16 cellular contexts compared by ENCODE assay signal in genomic region chr13:99264053-99264452, GRCh38. TPM values are rescaled to one million over a fixed set of nuclear protein-coding genes. Genes with fewer than 3 reads are reported as not detected.
DNase-seq lines count a peak whose midpoint lies in the region; ATAC-seq, FAIRE-seq and TF ChIP-seq lines count a peak whose summit lies in the region.
"Had no signal": no experiment of that assay in that cellular context is flagged by ENCODE, and none has a peak within 500 bp of the region (broad histone marks: within the 10 kb centered on the region; RNA-seq: fewer than 3 reads in every experiment).

No MANE protein-coding gene starts in this region.

- no peak overlapping the region for H3K27ac ChIP-seq in osteoblast (ENCODE audit: low read depth, low read length)
- H3K27ac ChIP-seq: parathyroid adenoma, upper lobe of left lung had no signal

- H3K27ac Mint-ChIP-seq in activated CD4-positive, alpha-beta T cell treated with anti-CD3 and anti-CD28 coated beads, Interleukin-2, amount 10 ng/mL, durations not matched to agents 7 days and 5 days = peak overlapping the region; percentile 52
- peak overlapping the region; percentile 82 for H3K27ac Mint-ChIP-seq in activated CD8-positive, alpha-beta T cell treated with anti-CD3 and anti-CD28 coated beads, Interleukin-2, amount 10 ng/mL, durations not matched to agents 7 days and 5 days

- POLR2A ChIA-PET in activated CD4-positive, alpha-beta T cell treated with anti-CD3 and anti-CD28 coated beads, Interleukin-2, amount 10 ng/mL, durations not matched to agents 7 days and 5 days (lab: Charles Lee) = no interaction called here
- POLR2A ChIA-PET in activated CD8-positive, alpha-beta T cell treated with anti-CD3 and anti-CD28 coated beads, Interleukin-2, amount 10 ng/mL, durations not matched to agents 7 days and 5 days (lab: Charles Lee) = interaction anchor here (0.8 to 5.0 kb wide), 3 partner anchors 46 to 88 kb away, joined by 3 to 40 read pairs (median 3); partner anchors contain the start of gene UBAC2

- no peaks in the 10 kb centered on the region for H3K79me2 ChIP-seq in osteoblast (ENCODE audit: insufficient read depth, low read length)
- H3K79me2 ChIP-seq: parathyroid adenoma had no signal

- TF ChIP-seq CTCF in osteoblast (IDR thresholded peaks at IDR 0.05; ENCODE audit: extremely low read depth, low read depth, low read length) = no peak

- H3K9me3 ChIP-seq in osteoblast (ENCODE audit: low read depth, low read length) = no peaks in the 10 kb centered on the region
- H3K9me3 ChIP-seq: upper lobe of left lung had no signal

- CTCF ChIA-PET in activated CD4-positive, alpha-beta T cell treated with anti-CD3 and anti-CD28 coated beads, Interleukin-2, amount 10 ng/mL, durations not matched to agents 7 days and 5 days (lab: Charles Lee) = interaction anchor here (0.8 to 5.9 kb wide), 5 partner anchors 11 to 173 kb away, joined by 3 to 41 read pairs (median 4); partner anchors contain the start of gene UBAC2
- CTCF ChIA-PET in activated CD8-positive, alpha-beta T cell treated with anti-CD3 and anti-CD28 coated beads, Interleukin-2, amount 10 ng/mL, durations not matched to agents 7 days and 5 days (lab: Charles Lee) = interaction anchor here (0.7 to 11.7 kb wide), 12 partner anchors 8 to 395 kb away, joined by 3 to 346 read pairs (median 7); partner anchors contain the start of genes GPR18 and UBAC2

- H3K4me2 ChIP-seq in osteoblast (ENCODE audit: insufficient read depth, low read length) = no peak overlapping the region

- H4K20me1 ChIP-seq in osteoblast (ENCODE audit: insufficient read depth, low read length) = peaks cover 11% of the 10 kb centered on the region

- no peak for FAIRE-seq in GM12891 (lab: Jason Lieb, UNC)
- FAIRE-seq: TTC549 had no signal

- peaks cover 70% of the 10 kb centered on the region for H3K4me1 Mint-ChIP-seq in activated CD4-positive, alpha-beta T cell treated with anti-CD3 and anti-CD28 coated beads, Interleukin-2, amount 10 ng/mL, durations not matched to agents 7 days and 5 days
- peaks cover 60% of the 10 kb centered on the region for H3K4me1 Mint-ChIP-seq in activated CD8-positive, alpha-beta T cell treated with anti-CD3 and anti-CD28 coated beads, Interleukin-2, amount 10 ng/mL, durations not matched to agents 7 days and 5 days (ENCODE audit: low read depth)

- H3K4me3 ChIP-seq in osteoblast (ENCODE audit: insufficient read depth, low read length) = no peak overlapping the region
- H3K4me3 ChIP-seq: upper lobe of left lung had no signal

- no peak overlapping the region for H3K4me3 Mint-ChIP-seq in activated CD4-positive, alpha-beta T cell treated with anti-CD3 and anti-CD28 coated beads, Interleukin-2, amount 10 ng/mL, durations not matched to agents 7 days and 5 days
- H3K4me3 Mint-ChIP-seq in activated CD8-positive, alpha-beta T cell treated with anti-CD3 and anti-CD28 coated beads, Interleukin-2, amount 10 ng/mL, durations not matched to agents 7 days and 5 days = no peak overlapping the region

- no peak overlapping the region for H2AFZ ChIP-seq in osteoblast (ENCODE audit: low read length)
- H2AFZ ChIP-seq: parathyroid adenoma had no signal

- no peaks in the 10 kb centered on the region for H3K27me3 Mint-ChIP-seq in activated CD4-positive, alpha-beta T cell treated with anti-CD3 and anti-CD28 coated beads, Interleukin-2, amount 10 ng/mL, durations not matched to agents 7 days and 5 days
- no peaks in the 10 kb centered on the region for H3K27me3 Mint-ChIP-seq in activated CD8-positive, alpha-beta T cell treated with anti-CD3 and anti-CD28 coated beads, Interleukin-2, amount 10 ng/mL, durations not matched to agents 7 days and 5 days (ENCODE audit: low read depth)

- no peak for TF ChIP-seq POLR2A in GM12891 (IDR thresholded peaks at IDR 0.05; ENCODE audit: low read depth, low read length)

- H3K9me3 Mint-ChIP-seq in activated CD4-positive, alpha-beta T cell treated with anti-CD3 and anti-CD28 coated beads, Interleukin-2, amount 10 ng/mL, durations not matched to agents 7 days and 5 days = no peaks in the 10 kb centered on the region
- H3K9me3 Mint-ChIP-seq in activated CD8-positive, alpha-beta T cell treated with anti-CD3 and anti-CD28 coated beads, Interleukin-2, amount 10 ng/mL, durations not matched to agents 7 days and 5 days (ENCODE audit: insufficient read depth) = no peaks in the 10 kb centered on the region

- peaks cover 5% of the 10 kb centered on the region for H3K4me1 ChIP-seq in osteoblast (ENCODE audit: insufficient read depth, low read length)
- H3K4me1 ChIP-seq: parathyroid adenoma had no signal

- DNase-seq in activated CD4-positive, alpha-beta T cell treated with anti-CD3 and anti-CD28 coated beads, Interleukin-2, amount 10 ng/mL, durations not matched to agents 7 days and 5 days = no peak
- DNase-seq in activated CD4-positive, alpha-beta T cell treated with anti-CD3 and anti-CD28 coated beads for 48 hours = no peak
- DNase-seq in KBM-7 (peak; percentile 55), osteoblast (ENCODE audit: insufficient read length, low spot score, missing footprints) (peak; percentile 4), GM12891 (ENCODE audit: insufficient read length, low spot score) (no peak), dedifferentiated amniotic fluid mesenchymal stem cell (ENCODE audit: extremely low spot score) (no peak)
- DNase-seq in activated CD8-positive, alpha-beta T cell treated with anti-CD3 and anti-CD28 coated beads, Interleukin-2, amount 10 ng/mL, durations not matched to agents 7 days and 5 days = no peak
- DNase-seq: DMS53, mesendoderm, NCI-H1417, upper lobe of left lung had no signal

- peak; percentile 57 for ATAC-seq in activated CD8-positive, alpha-beta T cell treated with anti-CD3 and anti-CD28 coated beads, Interleukin-2, amount 10 ng/mL, durations not matched to agents 7 days and 5 days
- no peak for ATAC-seq in HG02970 (IDR thresholded peaks at IDR 0.05; ENCODE audit: low FRiP score, unreplicated experiment)

- in situ Hi-C loops in KBM-7 (cut with MboI; ENCODE audit: low pct_unique_long_range_greater_than_20kb, low sequenced_read_pairs) = loop anchor here (10.0 kb wide), 1 partner anchor 89 kb away; no protein-coding TSS in a partner anchor

- H3K36me3 Mint-ChIP-seq in activated CD4-positive, alpha-beta T cell treated with anti-CD3 and anti-CD28 coated beads, Interleukin-2, amount 10 ng/mL, durations not matched to agents 7 days and 5 days (ENCODE audit: low read depth) = peaks cover 25% of the 10 kb centered on the region
- H3K36me3 Mint-ChIP-seq in activated CD8-positive, alpha-beta T cell treated with anti-CD3 and anti-CD28 coated beads, Interleukin-2, amount 10 ng/mL, durations not matched to agents 7 days and 5 days (ENCODE audit: low read depth) = peaks cover 31% of the 10 kb centered on the region

- H3K27me3 ChIP-seq in osteoblast (ENCODE audit: insufficient read depth, low read length) = no peaks in the 10 kb centered on the region
- H3K27me3 ChIP-seq: upper lobe of left lung had no signal

- no peaks in the 10 kb centered on the region for H3K36me3 ChIP-seq in osteoblast (ENCODE audit: insufficient read depth, low read length)

TF ChIP-seq in GM12891, 5 proteins besides CTCF, POLR2A, EP300 and RAD21:
- no peak for TF ChIP-seq TAF1 (IDR thresholded peaks at IDR 0.05; ENCODE audit: low read depth, low read length)
- TF ChIP-seq POLR2AphosphoS5 (IDR thresholded peaks at IDR 0.05; ENCODE audit: low read depth, low read length) = no peak
- TF ChIP-seq PAX5 (IDR thresholded peaks at IDR 0.05; ENCODE audit: insufficient read depth, low read length, severe bottlenecking) = no peak
- TF ChIP-seq SPI1 (IDR thresholded peaks at IDR 0.05; ENCODE audit: low read depth, low read length) = no peak
- TF ChIP-seq POU2F2 (IDR thresholded peaks at IDR 0.05; ENCODE audit: low read depth, low read length) = no peak

RNA-seq across cellular contexts. Expression of gene GPR18, which starts 5.9 kb away (rescaled TPM):
- total RNA-seq in activated CD4-positive, alpha-beta T cell treated with anti-CD3 and anti-CD28 coated beads, Interleukin-2, amount 10 ng/mL, durations not matched to agents 7 days and 5 days = 10 to 100 TPM; 19.7 to 25.4 TPM
- 10 to 100 TPM; 16.2 to 16.6 TPM for total RNA-seq in activated CD8-positive, alpha-beta T cell treated with anti-CD3 and anti-CD28 coated beads, Interleukin-2, amount 10 ng/mL, durations not matched to agents 7 days and 5 days
- under 0.01 TPM in 1 of 2 replicates, not detected in the other for total RNA-seq in osteoblast
- polyA plus RNA-seq in GM12891 (2012; ENCODE audit: low read depth, missing spikeins) = 2.3 TPM
- total RNA-seq: fibroblast of villous mesenchyme, HT-29 had no signal

RNA-seq across cellular contexts. Expression of gene GPR183, which starts 43.1 kb away (rescaled TPM):
- 10 to 100 TPM; 41.4 to 45.1 TPM for total RNA-seq in activated CD4-positive, alpha-beta T cell treated with anti-CD3 and anti-CD28 coated beads, Interleukin-2, amount 10 ng/mL, durations not matched to agents 7 days and 5 days
- total RNA-seq in activated CD8-positive, alpha-beta T cell treated with anti-CD3 and anti-CD28 coated beads, Interleukin-2, amount 10 ng/mL, durations not matched to agents 7 days and 5 days = 1 to 10 TPM; 5.0 to 5.2 TPM
- 0.29 and 0.36 TPM in 2 replicates for total RNA-seq in osteoblast
- 61.8 TPM for polyA plus RNA-seq in GM12891 (2012; ENCODE audit: low read depth, missing spikeins)
- total RNA-seq: HT-29 had no signal

Comparison
In these comparisons a context has a peak if more than half of its experiments do, and no peak if none do; other contexts are left out.
1. DNase-seq: peak in KBM-7 (single experiment) and osteoblast (single experiment); none in activated CD4-positive, alpha-beta T cell treated with anti-CD3 and anti-CD28 coated beads, Interleukin-2, amount 10 ng/mL, durations not matched to agents 7 days and 5 days (single experiment), activated CD4-positive, alpha-beta T cell treated with anti-CD3 and anti-CD28 coated beads for 48 hours (single experiment), activated CD8-positive, alpha-beta T cell treated with anti-CD3 and anti-CD28 coated beads, Interleukin-2, amount 10 ng/mL, durations not matched to agents 7 days and 5 days (single experiment), GM12891 (single experiment) and dedifferentiated amniotic fluid mesenchymal stem cell (single experiment).
2. RNA of gene GPR18, which starts 5.9 kb away (total RNA-seq): 19.7 to 25.4 TPM in activated CD4-positive, alpha-beta T cell treated with anti-CD3 and anti-CD28 coated beads, Interleukin-2, amount 10 ng/mL, durations not matched to agents 7 days and 5 days and 16.2 to 16.6 TPM in activated CD8-positive, alpha-beta T cell treated with anti-CD3 and anti-CD28 coated beads, Interleukin-2, amount 10 ng/mL, durations not matched to agents 7 days and 5 days; under 0.01 TPM in osteoblast; every median in the first group is over 10 times any median in the second.
3. RNA of gene GPR183, which starts 43.1 kb away (total RNA-seq): 41.4 to 45.1 TPM in activated CD4-positive, alpha-beta T cell treated with anti-CD3 and anti-CD28 coated beads, Interleukin-2, amount 10 ng/mL, durations not matched to agents 7 days and 5 days; 5.0 to 5.2 TPM in activated CD8-positive, alpha-beta T cell treated with anti-CD3 and anti-CD28 coated beads, Interleukin-2, amount 10 ng/mL, durations not matched to agents 7 days and 5 days and 0.29 to 0.36 TPM in osteoblast; every median in the first group is over 4 times any median in the second.